ENCODE assay signal across 10 cellular contexts in the genomic region with DNA sequence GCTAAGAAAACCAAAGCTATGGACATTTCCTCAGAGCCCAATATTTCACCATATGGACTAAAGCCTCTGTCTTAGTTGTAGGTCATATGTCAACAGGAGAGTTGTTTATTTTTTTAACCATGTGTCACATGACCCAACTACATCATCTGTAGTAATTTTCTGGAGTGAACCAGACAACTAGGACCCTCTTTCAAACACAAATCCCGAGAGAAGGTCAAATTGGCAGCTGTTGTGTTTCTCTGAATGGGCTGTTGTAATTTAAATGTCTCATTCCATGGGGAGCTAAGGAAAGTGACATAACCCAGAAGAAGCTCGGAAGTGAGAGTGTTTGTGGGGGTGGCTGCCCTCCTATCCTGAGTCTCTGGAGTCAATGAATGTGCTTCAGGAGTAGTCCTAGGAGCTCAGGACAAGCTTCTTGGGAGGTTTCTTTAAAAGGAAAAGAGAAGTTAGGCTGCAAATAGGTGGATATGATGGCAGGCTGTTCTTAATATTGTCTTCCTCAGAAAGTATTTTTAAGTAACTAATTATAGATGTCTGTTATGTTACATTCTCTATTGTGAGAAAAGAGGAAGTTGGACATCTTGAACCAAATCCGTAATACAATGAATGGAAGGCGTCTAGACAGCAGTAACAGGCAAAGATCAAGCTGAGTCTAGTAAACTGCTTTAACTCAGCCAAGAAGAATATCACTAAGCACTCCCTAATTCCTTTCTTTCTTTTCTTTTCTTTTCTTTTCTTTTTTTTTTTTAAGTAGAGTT. TPM values are rescaled to one million over a fixed set of nuclear protein-coding genes. Genes with fewer than 3 reads are reported as not detected.
A peak's percentile ranks its signal among the peaks of the same experiment; 100 is the strongest.
DNase-seq lines count a peak whose midpoint lies in the region; ATAC-seq, FAIRE-seq and TF ChIP-seq lines count a peak whose summit lies in the region.
"Had no signal": no experiment of that assay in that cellular context is flagged by ENCODE, and none has a peak within 500 bp of the region (broad histone marks: within the 10 kb centered on the region; RNA-seq: fewer than 3 reads in every experiment).

No MANE protein-coding gene starts in this region.

- FAIRE-seq in K562 (lab: Jason Lieb, UNC): no peak

- in situ Hi-C loops in K562 (cut with MboI): no loop called here

- 20% methylated on average over 4 of the region's 4 CpGs for WGBS in K562 (ENCODE audit: insufficient coverage, low coverage, missing lambda C conversion rate)

- intact Hi-C loops in K562 (cut with micrococcal nuclease): no loop called here

- no peak overlapping the region for H2AFZ ChIP-seq in K562 (ENCODE audit: low read depth, low read length)

- H3K36me3 ChIP-seq in K562 (ENCODE audit: control insufficient read depth, insufficient read depth, low read length): no peaks in the 10 kb centered on the region

- no TSS peak for BruUV-seq in K562 (replicated peaks; lab: Mats Ljungman, UMichigan)

- TF ChIP-seq CTCF in K562 (IDR thresholded peaks at IDR 0.05 in 2 of 3, conservative IDR thresholded peaks at IDR 0.05 in 1 of 3; ENCODE audit: insufficient read depth in 2 of 3, low read depth in 1 of 3, low read length in 3 of 3): no peak

- DNase-seq in ELF-1 (ENCODE audit: low read depth, low spot score): peak; percentile 83
- no peak for DNase-seq in K562 (ENCODE audit: extremely low read depth in 1 of 4, low spot score in 3 of 4)
- DNase-seq in activated T-cell treated with anti-CD3 and anti-CD28 coated beads, Interleukin-2, amount 50 U/mL, for 48 hours: no peak
- DNase-seq in HUDEP-2 (lab: John Stamatoyannopoulos, UW; ENCODE audit: unreplicated experiment in 76 of 76): no peak
- DNase-seq in activated CD4-positive, alpha-beta T cell treated with anti-CD3 and anti-CD28 coated beads for 48 hours: no peak
- no peak for DNase-seq in stimulated activated CD4-positive, alpha-beta T cell treated with anti-CD3 and anti-CD28 coated beads, Interleukin-1b, Interleukin-23, amount 100 ng/mL, for 48 hours
- DNase-seq: AML-193, left cardiac atrium had no signal

- no peak overlapping the region for H3K4me3 ChIP-seq in K562

- H3K4me1 ChIP-seq in K562 (replicated peaks in 1 of 2; ENCODE audit: control insufficient read depth in 2 of 2, insufficient read depth in 2 of 2, low read length in 2 of 2): no peaks in the 10 kb centered on the region; a peak in 1 of 5 replicates

- TF ChIP-seq RAD21 in K562 (CRISPR knock-in tag; conservative IDR thresholded peaks at IDR 0.05 in 1 of 2, IDR thresholded peaks at IDR 0.05 in 1 of 2): no peak

- TF ChIP-seq EP300 in K562 (IDR thresholded peaks at IDR 0.05; ENCODE audit: low read length): no peak

- POLR2A ChIA-PET in K562 (lab: Yijun Ruan, JAX): no interaction called here

- no peak overlapping the region for H3K4me2 ChIP-seq in K562 (ENCODE audit: insufficient read depth, low read length)

- H3K79me2 ChIP-seq in K562 (ENCODE audit: control insufficient read depth, insufficient read depth, low read length): no peaks in the 10 kb centered on the region

- CTCF ChIA-PET in K562 (lab: Yijun Ruan, JAX; ENCODE audit: low intra/inter-chr PET ratio): interaction anchor here (0.6 kb wide), 1 partner anchor 9 kb away, joined by 4 read pairs; no protein-coding TSS in a partner anchor

- peak; percentile 91 for ATAC-seq in GM21390 (IDR thresholded peaks at IDR 0.05; ENCODE audit: unreplicated experiment)
- peak; percentile 88 for ATAC-seq in HG03354 (IDR thresholded peaks at IDR 0.05; ENCODE audit: poor library complexity, severe bottlenecking, unreplicated experiment)
- no peak for ATAC-seq in K562

- H3K9me3 ChIP-seq in K562 (replicated peaks; ENCODE audit: control insufficient read depth, insufficient read depth, low read depth, low read length): no peaks in the 10 kb centered on the region

- no peaks in the 10 kb centered on the region for H3K27me3 ChIP-seq in K562 (ENCODE audit: control insufficient read depth in 2 of 2, insufficient read depth in 2 of 2, low read length in 2 of 2)

- no peak for TF ChIP-seq POLR2A in K562 (conservative IDR thresholded peaks at IDR 0.05)

- no peaks in the 10 kb centered on the region for H4K20me1 ChIP-seq in K562 (replicated peaks; ENCODE audit: control insufficient read depth, insufficient read depth, low read length)

- H3K9ac ChIP-seq in K562 (ENCODE audit: insufficient read depth in 1 of 2, low read depth in 2 of 2, low read length in 2 of 2): no peak overlapping the region

- no peaks in the 10 kb centered on the region for H3K9me1 ChIP-seq in K562 (ENCODE audit: control insufficient read depth, insufficient read depth, low read length)

- H3K27ac ChIP-seq in K562 (ENCODE audit: extremely low read depth, low read depth, low read length): no peak overlapping the region

TF ChIP-seq in K562, 482 proteins besides CTCF, POLR2A, EP300 and RAD21 (continues in another document):
- TF ChIP-seq, protein P1, sequence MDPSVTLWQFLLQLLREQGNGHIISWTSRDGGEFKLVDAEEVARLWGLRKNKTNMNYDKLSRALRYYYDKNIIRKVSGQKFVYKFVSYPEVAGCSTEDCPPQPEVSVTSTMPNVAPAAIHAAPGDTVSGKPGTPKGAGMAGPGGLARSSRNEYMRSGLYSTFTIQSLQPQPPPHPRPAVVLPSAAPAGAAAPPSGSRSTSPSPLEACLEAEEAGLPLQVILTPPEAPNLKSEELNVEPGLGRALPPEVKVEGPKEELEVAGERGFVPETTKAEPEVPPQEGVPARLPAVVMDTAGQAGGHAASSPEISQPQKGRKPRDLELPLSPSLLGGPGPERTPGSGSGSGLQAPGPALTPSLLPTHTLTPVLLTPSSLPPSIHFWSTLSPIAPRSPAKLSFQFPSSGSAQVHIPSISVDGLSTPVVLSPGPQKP (CRISPR knock-in tag; IDR thresholded peaks at IDR 0.05): no peak
- TF ChIP-seq ZNF778 (CRISPR knock-in tag; IDR thresholded peaks at IDR 0.05): no peak
- no peak for TF ChIP-seq TAF7 (tag; IDR thresholded peaks at IDR 0.05)
- no peak for TF ChIP-seq ZNF707 (CRISPR knock-in tag; conservative IDR thresholded peaks at IDR 0.05)
- TF ChIP-seq ZNF717 (CRISPR knock-in tag; IDR thresholded peaks at IDR 0.05): no peak

RNA-seq across cellular contexts. Expression of a gene that starts 50.1 kb away (rescaled TPM):
- total RNA-seq in K562 (2011; cell fraction: chromatin; rRNA removed; ENCODE audit: low replicate concordance): 7.1 and 39.6 TPM in 2 replicates
- 6.0 and 9.2 TPM in 2 replicates for total RNA-seq in K562 (2011; cell fraction: nucleolus; rRNA removed)
- total RNA-seq in K562 (2011; cell fraction: nucleoplasm; rRNA removed): 26.5 and 49.0 TPM in 2 replicates
- total RNA-seq in K562 (2014; rRNA removed): 35.3 and 38.8 TPM in 2 replicates
- 110 and 140 TPM in 2 replicates for total RNA-seq in K562 (2014; rRNA removed; fragmentation: Illumina TruSeq; extraction: Trizol)
- total RNA-seq in K562 (2015; rRNA removed; fragmentation: Illumina TruSeq; extraction: Trizol): 60.5 and 64.4 TPM in 2 replicates
- total RNA-seq in K562 (2021): 110 and 113 TPM in 2 replicates
- 106 and 122 TPM in 2 replicates for polyA plus RNA-seq in K562 (2011; rRNA removed)
- polyA plus RNA-seq in K562 (2011; cell fraction: cytosol; rRNA removed): 11.4 and 41.5 TPM in 2 replicates
- 13.8 and 38.3 TPM in 2 replicates for polyA plus RNA-seq in K562 (2011; cell fraction: nucleus; rRNA removed)
- polyA plus RNA-seq in K562 (2012): 78.5 and 79.9 TPM in 2 replicates
- polyA plus RNA-seq in K562 (2014; fragmentation: Illumina TruSeq; extraction: Trizol): 64.4 and 87.1 TPM in 2 replicates
- polyA plus RNA-seq in K562 (2014; fragmentation: Nextera tagmentation; extraction: Ambion mirVana): 100 to 1,000 TPM; 367 to 458 TPM
- polyA plus RNA-seq in K562 (2014; rRNA removed): 56.5 and 60.0 TPM in 2 replicates
- polyA minus RNA-seq in K562 (2011; rRNA and poly(A)+ RNA removed): 57.6 and 59.6 TPM in 2 replicates
- polyA minus RNA-seq in K562 (2011; cell fraction: cytosol; rRNA and poly(A)+ RNA removed): 16.3 and 21.5 TPM in 2 replicates
- 19.7 and 38.0 TPM in 2 replicates for polyA minus RNA-seq in K562 (2011; cell fraction: nucleus; rRNA and poly(A)+ RNA removed)

RNA-seq across cellular contexts. Expression of a gene that starts 50.2 kb away (rescaled TPM):
- 5.5 and 26.9 TPM in 2 replicates for total RNA-seq in K562 (2011; cell fraction: chromatin; rRNA removed; ENCODE audit: low replicate concordance)
- total RNA-seq in K562 (2011; cell fraction: nucleolus; rRNA removed): 2.5 and 2.9 TPM in 2 replicates
- 9.6 and 14.4 TPM in 2 replicates for total RNA-seq in K562 (2011; cell fraction: nucleoplasm; rRNA removed)
- total RNA-seq in K562 (2014; rRNA removed): 12.5 and 13.6 TPM in 2 replicates
- total RNA-seq in K562 (2014; rRNA removed; fragmentation: Illumina TruSeq; extraction: Trizol): 28.8 and 35.1 TPM in 2 replicates
- 23.5 and 26.0 TPM in 2 replicates for total RNA-seq in K562 (2015; rRNA removed; fragmentation: Illumina TruSeq; extraction: Trizol)
- 15.4 and 15.7 TPM in 2 replicates for total RNA-seq in K562 (2021)
- polyA plus RNA-seq in K562 (2011; rRNA removed): 13.4 and 18.1 TPM in 2 replicates
- 1.5 and 4.4 TPM in 2 replicates for polyA plus RNA-seq in K562 (2011; cell fraction: cytosol; rRNA removed)
- 2.3 and 3.7 TPM in 2 replicates for polyA plus RNA-seq in K562 (2011; cell fraction: nucleus; rRNA removed)
- 16.3 and 16.4 TPM in 2 replicates for polyA plus RNA-seq in K562 (2012)
- polyA plus RNA-seq in K562 (2014; fragmentation: Illumina TruSeq; extraction: Trizol): 19.3 and 22.4 TPM in 2 replicates
- 10 to 100 TPM; 57.5 to 61.6 TPM for polyA plus RNA-seq in K562 (2014; fragmentation: Nextera tagmentation; extraction: Ambion mirVana)
- polyA plus RNA-seq in K562 (2014; rRNA removed): 16.9 and 18.4 TPM in 2 replicates
- 13.9 and 16.1 TPM in 2 replicates for polyA minus RNA-seq in K562 (2011; rRNA and poly(A)+ RNA removed)
- polyA minus RNA-seq in K562 (2011; cell fraction: cytosol; rRNA and poly(A)+ RNA removed): 1.5 and 1.8 TPM in 2 replicates
- 11.6 and 22.7 TPM in 2 replicates for polyA minus RNA-seq in K562 (2011; cell fraction: nucleus; rRNA and poly(A)+ RNA removed)
